Comparison of ENCODE assay signal across 8 cellular contexts in genomic region chr14:37172024-37172869, GRCh38.
DNase-seq lines count a peak whose midpoint lies in the region; ATAC-seq and TF ChIP-seq lines count a peak whose summit lies in the region.

Gene SLC25A21 (minus strand): TSS chr14:37172606.

- H3K27ac ChIP-seq in skin epidermis: peak within 1 kb of the TSS in 15 of 21 experiments; percentile 20 to 84 (median 73)

- ATAC-seq in GM19328 (IDR thresholded peaks at IDR 0.05; ENCODE audit: unreplicated experiment): no peak
- no peak for ATAC-seq in GM19324 (IDR thresholded peaks at IDR 0.05; ENCODE audit: low FRiP score, unreplicated experiment)

- TF ChIP-seq CTCF in choroid plexus epithelial cell (conservative IDR thresholded peaks at IDR 0.05; ENCODE audit: low read depth, low read length): peak; percentile 26

- peak; percentile 17 for DNase-seq in stimulated activated CD4-positive, alpha-beta T cell treated with anti-CD3 and anti-CD28 coated beads, Interleukin-15, amount 100 ng/mL, for 24 hours
- DNase-seq in stimulated activated CD4-positive, alpha-beta T cell treated with anti-CD3 and anti-CD28 coated beads, Interleukin-4, amount 100 ng/mL, for 1 hour: no peak
- DNase-seq in NCI-H82 treated with DMSO at 0.1 percent for 48 hours (lab: John Stamatoyannopoulos, UW; ENCODE audit: unreplicated experiment): peak; percentile 52
- DNase-seq in choroid plexus epithelial cell (ENCODE audit: low read depth): peak; percentile 81
- DNase-seq in inferior parietal cortex (ENCODE audit: extremely low spot score): peak; percentile 76

- H3K4me3 ChIP-seq in choroid plexus epithelial cell (ENCODE audit: low read depth, low read length): peak within 1 kb of the TSS; percentile 67
- peak within 1 kb of the TSS; percentile 31 to 56 (median 52) for H3K4me3 ChIP-seq in skin epidermis
